Comparison of ENCODE assay signal across 18 cellular contexts in genomic region chr4:88614058-88614457, GRCh38. TPM values are rescaled to one million over a fixed set of nuclear protein-coding genes. Genes with fewer than 3 reads are reported as not detected.
DNase-seq lines count a peak whose midpoint lies in the region; ATAC-seq and TF ChIP-seq lines count a peak whose summit lies in the region.
"Had no signal": no experiment of that assay in that cellular context is flagged by ENCODE, and none has a peak within 500 bp of the region (broad histone marks: within the 10 kb centered on the region; RNA-seq: fewer than 3 reads in every experiment).

No MANE protein-coding gene starts in this region.

- DNase-seq in SK-N-SH: no peak
- no peak for DNase-seq in CD8-positive, alpha-beta memory T cell
- no peak for DNase-seq in effector memory CD4-positive, alpha-beta T cell
- no peak for DNase-seq in HK-2 (ENCODE audit: unreplicated experiment)
- DNase-seq: activated naive CD8-positive, alpha-beta T cell treated with anti-CD3 and anti-CD28 coated beads, Interleukin-2, amount 10 ng/mL, durations not matched to agents 7 days and 5 days; right cardiac atrium; testis had no signal

- H2AFZ ChIP-seq in SK-N-SH (ENCODE audit: low read depth) (no peak overlapping the region), neural cell (ENCODE audit: low read depth, low read length) (no peak overlapping the region)

- ATAC-seq in SK-N-SH treated with all-trans-retinoic acid at 6 μM for 48 hours: no peak
- no peak for ATAC-seq in GM18870 (IDR thresholded peaks at IDR 0.05; ENCODE audit: unreplicated experiment)
- ATAC-seq in HG03565 (IDR thresholded peaks at IDR 0.05; ENCODE audit: unreplicated experiment): no peak
- ATAC-seq: HCT116, HepG2 had no signal

- H3K9ac ChIP-seq in SK-N-SH (no peak overlapping the region; the same call in 1 of the 2 replicates), neural cell (ENCODE audit: low read length) (no peak overlapping the region)
- H3K9ac ChIP-seq: neural progenitor cell had no signal

- H3K27ac ChIP-seq in SK-N-SH (ENCODE audit: low read depth in 2 of 2, low read length in 1 of 2) (peak overlapping the region in 1 of 2 experiments; percentile 94; a peak in 2 of 4 replicates), neural cell (ENCODE audit: low read length) (no peak overlapping the region)
- no peak overlapping the region for H3K27ac ChIP-seq in CD8-positive, alpha-beta memory T cell (ENCODE audit: low read depth, low read length)
- peak overlapping the region; percentile 78 for H3K27ac ChIP-seq in effector memory CD4-positive, alpha-beta T cell (ENCODE audit: insufficient read depth, low read length, poor library complexity, severe bottlenecking)
- H3K27ac ChIP-seq: 22Rv1, neural progenitor cell, testis had no signal

- CTCF ChIA-PET in SK-N-SH (lab: Yijun Ruan, JAX): interaction anchor here (1.9 kb wide), 1 partner anchor 45 kb away, joined by 6 read pairs; no protein-coding TSS in a partner anchor
- CTCF ChIA-PET in CD8-positive, alpha-beta memory T cell (lab: Charles Lee): interaction anchor here (3.4 kb wide), 1 partner anchor 21 kb away, joined by 28 read pairs; the partner anchor contains the start of gene HERC3

- H3K79me2 ChIP-seq in SK-N-SH (ENCODE audit: insufficient read depth) (peaks cover 12% of the 10 kb centered on the region), neural cell (replicated peaks; ENCODE audit: insufficient read depth, low read length) (peaks cover 7% of the 10 kb centered on the region)

- WGBS in SK-N-SH (ENCODE audit: low lambda C conversion rate): 95% methylated on average over 1 of the region's 1 CpG

- H4K20me1 ChIP-seq in SK-N-SH (ENCODE audit: insufficient read depth) (no peaks in the 10 kb centered on the region), neural cell (ENCODE audit: insufficient read depth) (peaks cover 4% of the 10 kb centered on the region)

- H3K9me3 Mint-ChIP-seq in CD8-positive, alpha-beta memory T cell: no peaks in the 10 kb centered on the region
- H3K9me3 Mint-ChIP-seq: activated naive CD8-positive, alpha-beta T cell treated with anti-CD3 and anti-CD28 coated beads, Interleukin-2, amount 10 ng/mL, durations not matched to agents 7 days and 5 days; CD14-positive monocyte; neural progenitor cell had no signal

- H3K4me3 ChIP-seq in SK-N-SH (ENCODE audit: low read depth in 2 of 2, low read length in 1 of 2): no peak overlapping the region
- H3K4me3 ChIP-seq in CD8-positive, alpha-beta memory T cell (ENCODE audit: low read length): peak overlapping the region; percentile 7
- no peak overlapping the region for H3K4me3 ChIP-seq in effector memory CD4-positive, alpha-beta T cell (ENCODE audit: insufficient read depth, low read depth, low read length, poor library complexity, severe bottlenecking)
- peak overlapping the region; percentile 31 for H3K4me3 ChIP-seq in neural cell (ENCODE audit: low read length)
- H3K4me3 ChIP-seq: cardiac muscle cell, lung, neural progenitor cell, testis had no signal

- H3K27me3 Mint-ChIP-seq in CD8-positive, alpha-beta memory T cell: no peaks in the 10 kb centered on the region
- H3K27me3 Mint-ChIP-seq: activated naive CD8-positive, alpha-beta T cell treated with anti-CD3 and anti-CD28 coated beads, Interleukin-2, amount 10 ng/mL, durations not matched to agents 7 days and 5 days had no signal

- H3K4me1 ChIP-seq in SK-N-SH (ENCODE audit: control insufficient read depth in 1 of 2, insufficient read depth in 2 of 2, low read depth in 1 of 2, low read length in 1 of 2): peaks cover 11 to 28% of the 10 kb centered on the region in 2 experiments
- peaks cover 68% of the 10 kb centered on the region for H3K4me1 ChIP-seq in CD8-positive, alpha-beta memory T cell (ENCODE audit: insufficient read depth, low read length)
- H3K4me1 ChIP-seq in effector memory CD4-positive, alpha-beta T cell (ENCODE audit: control insufficient read depth, insufficient read depth, low read length, poor library complexity, severe bottlenecking): peaks cover 23% of the 10 kb centered on the region

- TF ChIP-seq CTCF in SK-N-SH (IDR thresholded peaks at IDR 0.05) (no peak), neural cell (IDR thresholded peaks at IDR 0.05; ENCODE audit: poor library complexity, severe bottlenecking) (no peak)

- peak overlapping the region in 7 of 8 donors; percentile 94 to 99 (median 95) for H3K27ac Mint-ChIP-seq in CD8-positive, alpha-beta memory T cell
- H3K27ac Mint-ChIP-seq: neural progenitor cell had no signal

- no peak for TF ChIP-seq EP300 in SK-N-SH (IDR thresholded peaks at IDR 0.05; ENCODE audit: borderline replicate concordance in 1 of 2, low read depth in 1 of 2, low read length in 1 of 2)
- no peak for TF ChIP-seq EP300 in neural cell (conservative IDR thresholded peaks at IDR 0.05; ENCODE audit: poor library complexity, severe bottlenecking)

- H3K9me2 ChIP-seq in SK-N-SH (no peaks in the 10 kb centered on the region), neural cell (ENCODE audit: insufficient read depth, low read length) (no peaks in the 10 kb centered on the region)

- H3K36me3 Mint-ChIP-seq in CD8-positive, alpha-beta memory T cell: peaks cover 5 to 44% (median 14%) of the 10 kb centered on the region in 3 donors
- H3K36me3 Mint-ChIP-seq: neural progenitor cell had no signal

- H3F3A ChIP-seq in SK-N-SH (replicated peaks; ENCODE audit: insufficient read depth) (peaks cover 35% of the 10 kb centered on the region), neural cell (ENCODE audit: insufficient read depth, low read length, poor library complexity, severe bottlenecking) (no peaks in the 10 kb centered on the region)

- peaks cover 65 to 86% (median 84%) of the 10 kb centered on the region in 3 donors for H3K4me1 Mint-ChIP-seq in CD8-positive, alpha-beta memory T cell

- peak overlapping the region in 4 of 7 donors; percentile 76 to 88 (median 82) for H3K4me3 Mint-ChIP-seq in CD8-positive, alpha-beta memory T cell
- H3K4me3 Mint-ChIP-seq: CD14-positive monocyte, neural progenitor cell had no signal

- H3K36me3 ChIP-seq in SK-N-SH (replicated peaks in 1 of 2; ENCODE audit: control insufficient read depth in 1 of 2, insufficient read depth in 2 of 2, low read length in 1 of 2) (no peaks in the 10 kb centered on the region), neural cell (ENCODE audit: insufficient read depth, low read length) (peaks cover 4% of the 10 kb centered on the region)
- no peaks in the 10 kb centered on the region for H3K36me3 ChIP-seq in CD8-positive, alpha-beta memory T cell (ENCODE audit: insufficient read depth, low read length)
- H3K36me3 ChIP-seq in effector memory CD4-positive, alpha-beta T cell (ENCODE audit: control insufficient read depth, insufficient read depth, low read length): no peaks in the 10 kb centered on the region
- H3K36me3 ChIP-seq: cardiac muscle cell, neural progenitor cell had no signal

- H3K4me2 ChIP-seq in SK-N-SH: no peak overlapping the region
- peak overlapping the region; percentile 16 for H3K4me2 ChIP-seq in neural cell (ENCODE audit: low read length)
- H3K4me2 ChIP-seq: neural progenitor cell had no signal

- H3K9me3 ChIP-seq in SK-N-SH (no peaks in the 10 kb centered on the region), neural cell (ENCODE audit: low read length) (no peaks in the 10 kb centered on the region)
- H3K9me3 ChIP-seq in CD8-positive, alpha-beta memory T cell (ENCODE audit: low read length): no peaks in the 10 kb centered on the region
- H3K9me3 ChIP-seq in effector memory CD4-positive, alpha-beta T cell (ENCODE audit: control insufficient read depth, low read length): no peaks in the 10 kb centered on the region
- H3K9me3 ChIP-seq: testis had no signal

- TF ChIP-seq RAD21 in SK-N-SH (IDR thresholded peaks at IDR 0.05; ENCODE audit: low read length) (no peak), neural cell (conservative IDR thresholded peaks at IDR 0.05) (no peak)

- H3K27me3 ChIP-seq in SK-N-SH (ENCODE audit: insufficient read depth): no peaks in the 10 kb centered on the region
- H3K27me3 ChIP-seq in CD8-positive, alpha-beta memory T cell (ENCODE audit: insufficient read depth, low read length, poor library complexity, severe bottlenecking): no peaks in the 10 kb centered on the region
- no peaks in the 10 kb centered on the region for H3K27me3 ChIP-seq in effector memory CD4-positive, alpha-beta T cell (replicated peaks; ENCODE audit: control insufficient read depth, insufficient read depth, low read length, poor library complexity, severe bottlenecking)
- no peaks in the 10 kb centered on the region for H3K27me3 ChIP-seq in neural cell (ENCODE audit: insufficient read depth, low read depth, low read length)
- H3K27me3 ChIP-seq: cardiac muscle cell, neural progenitor cell, testis had no signal

- POLR2A ChIA-PET in SK-N-SH (lab: Yijun Ruan, JAX): no interaction called here
- POLR2A ChIA-PET in CD8-positive, alpha-beta memory T cell (lab: Charles Lee): interaction anchor here (0.7 to 2.3 kb wide), 2 partner anchors 22 to 157 kb away, joined by 3 to 32 read pairs; partner anchors contain the start of genes HERC3 and HERC5

TF ChIP-seq in SK-N-SH treated with all-trans-retinoic acid at 6 μM for 48 hours, 23 proteins besides CTCF, POLR2A, EP300 and RAD21:
- TF ChIP-seq ARNTL (CRISPR knock-in tag; IDR thresholded peaks at IDR 0.05; ENCODE audit: borderline replicate concordance, low read depth): no peak
- peak; percentile 91 for TF ChIP-seq ZNF70 (CRISPR knock-in tag; IDR thresholded peaks at IDR 0.05)

TF ChIP-seq in SK-N-SH, 30 proteins besides CTCF, POLR2A, EP300 and RAD21 (continues in another document):
- no peak for TF ChIP-seq SIN3A (IDR thresholded peaks at IDR 0.05; ENCODE audit: borderline replicate concordance, low read depth, low read length)

TF ChIP-seq in neural cell, 6 proteins besides CTCF, POLR2A, EP300 and RAD21 (continues in another document):
- TF ChIP-seq SMC3 (conservative IDR thresholded peaks at IDR 0.05; ENCODE audit: poor library complexity) (no peak), MXI1 (conservative IDR thresholded peaks at IDR 0.05; ENCODE audit: poor library complexity, severe bottlenecking) (no peak)

RNA-seq across cellular contexts. Expression of gene HERC3, which starts 21.8 kb away (rescaled TPM):
- 4.6 and 7.2 TPM in 2 replicates for polyA plus RNA-seq in SK-N-SH (2012; rRNA removed)
- polyA plus RNA-seq in SK-N-SH (2012; cell fraction: cytosol; rRNA removed): 5.1 and 5.8 TPM in 2 replicates
- polyA plus RNA-seq in SK-N-SH (2012; cell fraction: nucleus; rRNA removed): 4.8 and 6.5 TPM in 2 replicates
- total RNA-seq in CD8-positive, alpha-beta memory T cell: 10 to 100 TPM; 27.9 to 31.8 TPM
- 34.5 TPM for polyA plus RNA-seq in CD8-positive, alpha-beta memory T cell
- 49.2 and 50.9 TPM in 2 replicates for polyA plus RNA-seq in neural cell
- polyA minus RNA-seq in neural cell: 203 and 216 TPM in 2 replicates

Comparison
In these comparisons a context has a peak if more than half of its experiments do, and no peak if none do; other contexts are left out.
1. H3K4me3 ChIP-seq: peak in CD8-positive, alpha-beta memory T cell (single experiment) and neural cell (single experiment); none in SK-N-SH (0 of 2) and effector memory CD4-positive, alpha-beta T cell (single experiment).